13 cellular contexts compared by ENCODE assay signal in genomic region chrX:19684265-19684664, GRCh38.
DNase-seq lines count a peak whose midpoint lies in the region; ATAC-seq and TF ChIP-seq lines count a peak whose summit lies in the region.
"Had no signal": no experiment of that assay in that cellular context is flagged by ENCODE, and none has a peak within 500 bp of the region (broad histone marks: within the 10 kb centered on the region; RNA-seq: fewer than 3 reads in every experiment).

No MANE protein-coding gene starts in this region.

- H3K9me3 Mint-ChIP-seq in activated CD8-positive, alpha-beta memory T cell treated with anti-CD3 and anti-CD28 coated beads, Interleukin-2, amount 10 ng/mL, durations not matched to agents 7 days and 5 days (ENCODE audit: low read depth): no peaks in the 10 kb centered on the region
- no peaks in the 10 kb centered on the region for H3K9me3 Mint-ChIP-seq in central memory CD8-positive, alpha-beta T cell
- no peaks in the 10 kb centered on the region for H3K9me3 Mint-ChIP-seq in stimulated activated naive CD8-positive, alpha-beta T cell treated with anti-CD3 and anti-CD28 coated beads, Interleukin-15, Interleukin-2, amounts not matched to agents 100 ng/mL and 50 ng/mL, for 24 hours
- H3K9me3 Mint-ChIP-seq in nephron progenitor cell: peaks cover 49% of the 10 kb centered on the region
- H3K9me3 Mint-ChIP-seq: neural crest cell; stimulated activated memory B cell treated with anti-CD40 and anti-IgM and Interleukin-4, amounts not matched to agents 10 μg/mL and 1 μg/mL and 100 μg/mL, for 72 hours had no signal

- CTCF ChIA-PET in activated CD8-positive, alpha-beta memory T cell treated with anti-CD3 and anti-CD28 coated beads, Interleukin-2, amount 10 ng/mL, durations not matched to agents 7 days and 5 days (lab: Charles Lee): interaction anchor here (1.2 kb wide), 1 partner anchor 62 kb away, joined by 3 read pairs; no protein-coding TSS in a partner anchor

- intact Hi-C loops in posterior cingulate gyrus (cut with DNase I): no loop called here

- H3K27me3 Mint-ChIP-seq in activated CD8-positive, alpha-beta memory T cell treated with anti-CD3 and anti-CD28 coated beads, Interleukin-2, amount 10 ng/mL, durations not matched to agents 7 days and 5 days: no peaks in the 10 kb centered on the region
- no peaks in the 10 kb centered on the region for H3K27me3 Mint-ChIP-seq in central memory CD8-positive, alpha-beta T cell
- H3K27me3 Mint-ChIP-seq in stimulated activated naive CD8-positive, alpha-beta T cell treated with anti-CD3 and anti-CD28 coated beads, Interleukin-15, Interleukin-2, amounts not matched to agents 100 ng/mL and 50 ng/mL, for 24 hours: no peaks in the 10 kb centered on the region
- peaks cover 6% of the 10 kb centered on the region for H3K27me3 Mint-ChIP-seq in nephron progenitor cell (ENCODE audit: low read depth, poor library complexity)
- H3K27me3 Mint-ChIP-seq: stimulated activated memory B cell treated with anti-CD40 and anti-IgM and Interleukin-4, amounts not matched to agents 10 μg/mL and 1 μg/mL and 100 μg/mL, for 72 hours had no signal

- H3K4me1 Mint-ChIP-seq in activated CD8-positive, alpha-beta memory T cell treated with anti-CD3 and anti-CD28 coated beads, Interleukin-2, amount 10 ng/mL, durations not matched to agents 7 days and 5 days: peaks cover 89% of the 10 kb centered on the region
- H3K4me1 Mint-ChIP-seq in central memory CD8-positive, alpha-beta T cell: peaks cover 59% of the 10 kb centered on the region
- peaks cover 91% of the 10 kb centered on the region for H3K4me1 Mint-ChIP-seq in stimulated activated naive CD8-positive, alpha-beta T cell treated with anti-CD3 and anti-CD28 coated beads, Interleukin-15, Interleukin-2, amounts not matched to agents 100 ng/mL and 50 ng/mL, for 24 hours (ENCODE audit: low read depth)
- peaks cover 49% of the 10 kb centered on the region for H3K4me1 Mint-ChIP-seq in nephron progenitor cell

- peaks cover 49% of the 10 kb centered on the region for H3K36me3 Mint-ChIP-seq in activated CD8-positive, alpha-beta memory T cell treated with anti-CD3 and anti-CD28 coated beads, Interleukin-2, amount 10 ng/mL, durations not matched to agents 7 days and 5 days
- peaks cover 28% of the 10 kb centered on the region for H3K36me3 Mint-ChIP-seq in central memory CD8-positive, alpha-beta T cell (ENCODE audit: insufficient read depth)
- peaks cover 53% of the 10 kb centered on the region for H3K36me3 Mint-ChIP-seq in stimulated activated naive CD8-positive, alpha-beta T cell treated with anti-CD3 and anti-CD28 coated beads, Interleukin-15, Interleukin-2, amounts not matched to agents 100 ng/mL and 50 ng/mL, for 24 hours (ENCODE audit: low read depth)
- H3K36me3 Mint-ChIP-seq in nephron progenitor cell (ENCODE audit: low read depth): no peaks in the 10 kb centered on the region

- H3K27ac Mint-ChIP-seq in activated CD8-positive, alpha-beta memory T cell treated with anti-CD3 and anti-CD28 coated beads, Interleukin-2, amount 10 ng/mL, durations not matched to agents 7 days and 5 days: peak overlapping the region; percentile 94
- peak overlapping the region; percentile 96 for H3K27ac Mint-ChIP-seq in central memory CD8-positive, alpha-beta T cell (ENCODE audit: low read depth)
- H3K27ac Mint-ChIP-seq in stimulated activated naive CD8-positive, alpha-beta T cell treated with anti-CD3 and anti-CD28 coated beads, Interleukin-15, Interleukin-2, amounts not matched to agents 100 ng/mL and 50 ng/mL, for 24 hours: peak overlapping the region; percentile 97
- no peak overlapping the region for H3K27ac Mint-ChIP-seq in nephron progenitor cell
- H3K27ac Mint-ChIP-seq: endodermal cell had no signal

- peak; percentile 16 for ATAC-seq in activated CD8-positive, alpha-beta memory T cell treated with anti-CD3 and anti-CD28 coated beads, Interleukin-2, amount 10 ng/mL, durations not matched to agents 7 days and 5 days
- no peak for ATAC-seq in central memory CD8-positive, alpha-beta T cell (replicated peaks; ENCODE audit: extremely low read depth, poor library complexity, severe bottlenecking)
- ATAC-seq: lower lobe of right lung; stimulated activated memory B cell treated with anti-CD40 and anti-IgM and Interleukin-4, amounts not matched to agents 10 μg/mL and 1 μg/mL and 100 μg/mL, for 72 hours had no signal

- peak overlapping the region; percentile 9 for H3K4me3 Mint-ChIP-seq in activated CD8-positive, alpha-beta memory T cell treated with anti-CD3 and anti-CD28 coated beads, Interleukin-2, amount 10 ng/mL, durations not matched to agents 7 days and 5 days
- peak overlapping the region; percentile 52 for H3K4me3 Mint-ChIP-seq in central memory CD8-positive, alpha-beta T cell
- H3K4me3 Mint-ChIP-seq in stimulated activated naive CD8-positive, alpha-beta T cell treated with anti-CD3 and anti-CD28 coated beads, Interleukin-15, Interleukin-2, amounts not matched to agents 100 ng/mL and 50 ng/mL, for 24 hours: peak overlapping the region; percentile 75
- no peak overlapping the region for H3K4me3 Mint-ChIP-seq in nephron progenitor cell
- H3K4me3 Mint-ChIP-seq: endodermal cell; neural crest cell; stimulated activated memory B cell treated with anti-CD40 and anti-IgM and Interleukin-4, amounts not matched to agents 10 μg/mL and 1 μg/mL and 100 μg/mL, for 72 hours had no signal

- no peak for DNase-seq in activated CD8-positive, alpha-beta memory T cell treated with anti-CD3 and anti-CD28 coated beads, Interleukin-2, amount 10 ng/mL, durations not matched to agents 7 days and 5 days
- DNase-seq in activated CD8-positive, alpha-beta memory T cell treated with anti-CD3 and anti-CD28 coated beads, Interleukin-2, amount 50 U/mL, for 48 hours: no peak
- DNase-seq in SW480 (ENCODE audit: low spot score) (peak; percentile 69), posterior cingulate gyrus (no peak), nephron progenitor cell (no peak), GM03348 (ENCODE audit: low spot score) (no peak)
- no peak for DNase-seq in central memory CD8-positive, alpha-beta T cell (ENCODE audit: low spot score in 2 of 2)
- DNase-seq: endodermal cell, foreskin melanocyte, lower lobe of right lung had no signal

- no peak for TF ChIP-seq CTCF in nephron progenitor cell (IDR thresholded peaks at IDR 0.05)
